ENCODE assay signal across 15 cellular contexts in genomic region chr4:13528823-13529129, GRCh38. TPM values are rescaled to one million over a fixed set of nuclear protein-coding genes. Genes with fewer than 3 reads are reported as not detected.
A peak's percentile ranks its signal among the peaks of the same experiment; 100 is the strongest.
DNase-seq lines count a peak whose midpoint lies in the region; ATAC-seq and TF ChIP-seq lines count a peak whose summit lies in the region.
"Had no signal": no experiment of that assay in that cellular context is flagged by ENCODE, and none has a peak within 500 bp of the region (broad histone marks: within the 10 kb centered on the region; RNA-seq: fewer than 3 reads in every experiment).

No MANE protein-coding gene starts in this region.

- H3K27ac Mint-ChIP-seq in activated CD4-positive, alpha-beta T cell treated with anti-CD3 and anti-CD28 coated beads, Interleukin-2, amount 10 ng/mL, durations not matched to agents 7 days and 5 days = peak overlapping the region; percentile 78
- peak overlapping the region; percentile 55 for H3K27ac Mint-ChIP-seq in activated CD8-positive, alpha-beta T cell treated with anti-CD3 and anti-CD28 coated beads, Interleukin-2, amount 10 ng/mL, durations not matched to agents 7 days and 5 days
- H3K27ac Mint-ChIP-seq in nephron progenitor cell = peak overlapping the region; percentile 71

- DNase-seq in activated CD4-positive, alpha-beta T cell treated with anti-CD3 and anti-CD28 coated beads, Interleukin-2, amount 10 ng/mL, durations not matched to agents 7 days and 5 days = no peak
- no peak for DNase-seq in activated CD4-positive, alpha-beta T cell treated with anti-CD3 and anti-CD28 coated beads, Interleukin-2, amount 50 U/mL, for 1 hour
- DNase-seq in GM20000 (ENCODE audit: low spot score) (peak; percentile 11), nephron progenitor cell (no peak), NCI-H1694 (lab: John Stamatoyannopoulos, UW) (no peak)
- no peak for DNase-seq in activated CD8-positive, alpha-beta T cell treated with anti-CD3 and anti-CD28 coated beads, Interleukin-2, amount 10 ng/mL, durations not matched to agents 7 days and 5 days
- DNase-seq in stimulated activated CD4-positive, alpha-beta T cell treated with anti-CD3 and anti-CD28 coated beads, Interleukin-2, amount 100 ng/mL, for 48 hours = no peak
- DNase-seq: anterior cingulate cortex, lower lobe of right lung, tibial artery had no signal

- H3K36me3 Mint-ChIP-seq in activated CD4-positive, alpha-beta T cell treated with anti-CD3 and anti-CD28 coated beads, Interleukin-2, amount 10 ng/mL, durations not matched to agents 7 days and 5 days (ENCODE audit: low read depth) = peaks cover 11% of the 10 kb centered on the region
- H3K36me3 Mint-ChIP-seq in activated CD8-positive, alpha-beta T cell treated with anti-CD3 and anti-CD28 coated beads, Interleukin-2, amount 10 ng/mL, durations not matched to agents 7 days and 5 days (ENCODE audit: low read depth) = peaks cover 20% of the 10 kb centered on the region
- no peaks in the 10 kb centered on the region for H3K36me3 Mint-ChIP-seq in nephron progenitor cell (ENCODE audit: low read depth)

- TF ChIP-seq CTCF in GM20000 (IDR thresholded peaks at IDR 0.05; ENCODE audit: extremely low read depth, missing control alignments) = no peak
- no peak for TF ChIP-seq CTCF in nephron progenitor cell (IDR thresholded peaks at IDR 0.05)

- peaks cover 13% of the 10 kb centered on the region for H3K4me1 Mint-ChIP-seq in activated CD4-positive, alpha-beta T cell treated with anti-CD3 and anti-CD28 coated beads, Interleukin-2, amount 10 ng/mL, durations not matched to agents 7 days and 5 days
- peaks cover 33% of the 10 kb centered on the region for H3K4me1 Mint-ChIP-seq in activated CD8-positive, alpha-beta T cell treated with anti-CD3 and anti-CD28 coated beads, Interleukin-2, amount 10 ng/mL, durations not matched to agents 7 days and 5 days (ENCODE audit: low read depth)
- peaks cover 19% of the 10 kb centered on the region for H3K4me1 Mint-ChIP-seq in nephron progenitor cell

- no peak for ATAC-seq in activated CD8-positive, alpha-beta T cell treated with anti-CD3 and anti-CD28 coated beads, Interleukin-2, amount 10 ng/mL, durations not matched to agents 7 days and 5 days
- no peak for ATAC-seq in GM18870 (IDR thresholded peaks at IDR 0.05; ENCODE audit: unreplicated experiment)
- ATAC-seq: Panc1 had no signal

- peak overlapping the region; percentile 19 for H3K4me3 Mint-ChIP-seq in activated CD4-positive, alpha-beta T cell treated with anti-CD3 and anti-CD28 coated beads, Interleukin-2, amount 10 ng/mL, durations not matched to agents 7 days and 5 days
- H3K4me3 Mint-ChIP-seq in activated CD8-positive, alpha-beta T cell treated with anti-CD3 and anti-CD28 coated beads, Interleukin-2, amount 10 ng/mL, durations not matched to agents 7 days and 5 days = peak overlapping the region; percentile 42
- H3K4me3 Mint-ChIP-seq in nephron progenitor cell = no peak overlapping the region
- H3K4me3 Mint-ChIP-seq: neural crest cell had no signal

- peaks cover 93% of the 10 kb centered on the region for H3K27me3 Mint-ChIP-seq in activated CD4-positive, alpha-beta T cell treated with anti-CD3 and anti-CD28 coated beads, Interleukin-2, amount 10 ng/mL, durations not matched to agents 7 days and 5 days
- H3K27me3 Mint-ChIP-seq in activated CD8-positive, alpha-beta T cell treated with anti-CD3 and anti-CD28 coated beads, Interleukin-2, amount 10 ng/mL, durations not matched to agents 7 days and 5 days (ENCODE audit: low read depth) = peaks cover 91% of the 10 kb centered on the region
- peaks cover 100% of the 10 kb centered on the region for H3K27me3 Mint-ChIP-seq in nephron progenitor cell (ENCODE audit: low read depth, poor library complexity)

- CTCF ChIA-PET in activated CD4-positive, alpha-beta T cell treated with anti-CD3 and anti-CD28 coated beads, Interleukin-2, amount 10 ng/mL, durations not matched to agents 7 days and 5 days (lab: Charles Lee) = interaction anchor here (0.8 to 2.6 kb wide), 2 partner anchors 12 to 14 kb away, joined by 3 to 10 read pairs; no protein-coding TSS in a partner anchor
- CTCF ChIA-PET in activated CD8-positive, alpha-beta T cell treated with anti-CD3 and anti-CD28 coated beads, Interleukin-2, amount 10 ng/mL, durations not matched to agents 7 days and 5 days (lab: Charles Lee) = no interaction called here

- POLR2A ChIA-PET in activated CD4-positive, alpha-beta T cell treated with anti-CD3 and anti-CD28 coated beads, Interleukin-2, amount 10 ng/mL, durations not matched to agents 7 days and 5 days (lab: Charles Lee) = no interaction called here
- POLR2A ChIA-PET in activated CD8-positive, alpha-beta T cell treated with anti-CD3 and anti-CD28 coated beads, Interleukin-2, amount 10 ng/mL, durations not matched to agents 7 days and 5 days (lab: Charles Lee) = no interaction called here

- peaks cover 3% of the 10 kb centered on the region for H3K9me3 Mint-ChIP-seq in activated CD4-positive, alpha-beta T cell treated with anti-CD3 and anti-CD28 coated beads, Interleukin-2, amount 10 ng/mL, durations not matched to agents 7 days and 5 days
- no peaks in the 10 kb centered on the region for H3K9me3 Mint-ChIP-seq in activated CD8-positive, alpha-beta T cell treated with anti-CD3 and anti-CD28 coated beads, Interleukin-2, amount 10 ng/mL, durations not matched to agents 7 days and 5 days (ENCODE audit: insufficient read depth)
- peaks cover 22% of the 10 kb centered on the region for H3K9me3 Mint-ChIP-seq in nephron progenitor cell
- H3K9me3 Mint-ChIP-seq: neural crest cell had no signal

RNA-seq across cellular contexts. Expression of gene NKX3-2, which starts 15.5 kb away (rescaled TPM):
- not detected for total RNA-seq in activated CD4-positive, alpha-beta T cell treated with anti-CD3 and anti-CD28 coated beads, Interleukin-2, amount 10 ng/mL, durations not matched to agents 7 days and 5 days
- not detected for total RNA-seq in activated CD8-positive, alpha-beta T cell treated with anti-CD3 and anti-CD28 coated beads, Interleukin-2, amount 10 ng/mL, durations not matched to agents 7 days and 5 days
- total RNA-seq: frontal cortex, lower lobe of right lung, right atrium auricular region had no signal

RNA-seq across cellular contexts. Expression of gene RAB28, which starts 44.6 kb away (rescaled TPM):
- 10 to 100 TPM; 14.6 to 17.3 TPM for total RNA-seq in activated CD4-positive, alpha-beta T cell treated with anti-CD3 and anti-CD28 coated beads, Interleukin-2, amount 10 ng/mL, durations not matched to agents 7 days and 5 days
- total RNA-seq in activated CD8-positive, alpha-beta T cell treated with anti-CD3 and anti-CD28 coated beads, Interleukin-2, amount 10 ng/mL, durations not matched to agents 7 days and 5 days = 10 to 100 TPM; 12.2 to 16.1 TPM
